In the genomic region with DNA sequence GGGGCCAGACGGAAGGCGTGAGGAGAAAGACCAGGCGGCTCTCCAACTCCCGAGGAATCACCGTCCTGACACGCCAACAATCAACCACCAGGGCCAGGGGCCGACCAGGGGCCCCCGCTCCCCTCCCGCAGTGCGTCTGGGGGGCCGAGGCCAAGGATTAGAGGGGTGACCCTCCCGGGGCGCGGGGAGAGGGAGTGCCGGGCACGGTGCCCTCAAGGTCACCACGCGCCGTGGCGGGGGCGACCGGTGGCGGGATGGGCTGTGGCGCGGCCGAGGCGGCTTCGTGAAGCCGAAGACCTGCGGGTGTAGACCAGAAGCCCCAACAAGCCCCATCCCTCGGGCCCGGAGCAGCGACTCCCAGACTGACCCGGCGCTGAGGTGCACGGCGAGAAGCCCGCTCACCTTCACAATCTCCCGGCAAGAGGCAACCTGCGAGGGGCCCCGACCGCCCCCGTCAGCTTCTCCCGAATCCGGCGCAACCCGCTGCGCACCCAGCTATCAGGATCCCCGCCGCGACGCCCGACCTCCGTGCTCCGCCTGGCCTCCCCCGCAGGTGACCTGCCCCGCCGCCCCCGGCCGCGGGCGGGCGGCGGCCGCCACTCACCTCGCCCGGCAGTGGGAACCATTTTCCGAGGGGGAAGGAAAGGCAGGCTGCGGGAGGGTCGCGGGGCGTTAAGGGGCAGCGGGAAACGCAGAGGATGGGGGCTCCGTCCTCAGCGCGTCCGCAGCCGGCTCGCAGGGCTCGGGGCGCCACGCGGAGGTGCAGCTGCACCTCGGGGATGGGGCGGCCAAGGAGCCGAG, we compare ENCODE assay signal across 8 cellular contexts. TPM values are rescaled to one million over a fixed set of nuclear protein-coding genes. Genes with fewer than 3 reads are reported as not detected.
DNase-seq lines count a peak whose midpoint lies in the region; ATAC-seq and TF ChIP-seq lines count a peak whose summit lies in the region.

No MANE protein-coding gene starts in this region.

- H3K4me3 Mint-ChIP-seq in activated CD8-positive, alpha-beta T cell treated with anti-CD3 and anti-CD28 coated beads for 36 hours = peak overlapping the region; percentile 94

- POLR2A ChIA-PET in activated CD8-positive, alpha-beta T cell treated with anti-CD3 and anti-CD28 coated beads for 36 hours (lab: Charles Lee) = interaction anchor here (0.8 to 2.8 kb wide), 13 partner anchors 8 to 242 kb away, joined by 3 to 13 read pairs (median 4); partner anchors contain the start of gene POC1B

- H3K27me3 ChIP-seq in Loucy (ENCODE audit: insufficient read depth, low read length, poor library complexity, severe bottlenecking) (no peaks in the 10 kb centered on the region), muscle layer of duodenum (ENCODE audit: low read depth, low read length) (no peaks in the 10 kb centered on the region), subcutaneous abdominal adipose tissue (ENCODE audit: control insufficient read depth in 5 of 5, insufficient read depth in 4 of 5, low read length in 5 of 5) (no peaks in the 10 kb centered on the region)

- H3K79me2 ChIP-seq in Loucy (ENCODE audit: insufficient read depth, low read length) = peaks cover 50% of the 10 kb centered on the region

- no peaks in the 10 kb centered on the region for H3K27me3 Mint-ChIP-seq in activated CD8-positive, alpha-beta T cell treated with anti-CD3 and anti-CD28 coated beads for 36 hours

- H3K27ac Mint-ChIP-seq in activated CD8-positive, alpha-beta T cell treated with anti-CD3 and anti-CD28 coated beads for 36 hours = peak overlapping the region; percentile 94

- intact Hi-C loops in activated CD8-positive, alpha-beta T cell treated with anti-CD3 and anti-CD28 coated beads for 36 hours (cut with micrococcal nuclease) = loop anchor here (5.0 kb wide), 2 partner anchors 46 to 154 kb away; no protein-coding TSS in a partner anchor

- H3K4me3 ChIP-seq in Loucy (ENCODE audit: low read length, poor library complexity, severe bottlenecking) (peak overlapping the region; percentile 86), muscle layer of duodenum (ENCODE audit: low read depth in 1 of 2, low read length in 2 of 2) (peak overlapping the region; percentile 77 to 89), subcutaneous abdominal adipose tissue (ENCODE audit: low read depth in 1 of 5, low read length in 5 of 5) (peak overlapping the region; percentile 74 to 95 (median 86))

- H3K9me3 Mint-ChIP-seq in activated CD8-positive, alpha-beta T cell treated with anti-CD3 and anti-CD28 coated beads for 36 hours = no peaks in the 10 kb centered on the region

- H2AFZ ChIP-seq in Loucy (ENCODE audit: low read length) = peak overlapping the region; percentile 32; the same call in 1 of the 2 replicates

- no peaks in the 10 kb centered on the region for H3K36me3 Mint-ChIP-seq in activated CD8-positive, alpha-beta T cell treated with anti-CD3 and anti-CD28 coated beads for 36 hours (ENCODE audit: low read depth)

- TF ChIP-seq CTCF in Loucy (conservative IDR thresholded peaks at IDR 0.05; ENCODE audit: low read length) = no peak
- TF ChIP-seq CTCF in activated CD8-positive, alpha-beta T cell treated with anti-CD3 and anti-CD28 coated beads for 36 hours (IDR thresholded peaks at IDR 0.05) = no peak

- CTCF ChIA-PET in activated CD8-positive, alpha-beta T cell treated with anti-CD3 and anti-CD28 coated beads for 36 hours (lab: Charles Lee) = interaction anchor here (1.1 to 2.2 kb wide), 3 partner anchors 19 to 166 kb away, joined by 3 to 7 read pairs (median 4); no protein-coding TSS in a partner anchor

- H3K9me3 ChIP-seq in Loucy (ENCODE audit: insufficient read depth, low read depth, low read length) (no peaks in the 10 kb centered on the region), muscle layer of duodenum (ENCODE audit: control insufficient read depth in 1 of 2, low read length in 2 of 2) (no peaks in the 10 kb centered on the region), subcutaneous abdominal adipose tissue (ENCODE audit: control insufficient read depth in 5 of 5, low read length in 5 of 5) (no peaks in the 10 kb centered on the region)

- H3K9ac ChIP-seq in Loucy (ENCODE audit: low read depth, low read length, poor library complexity, severe bottlenecking) = peak overlapping the region; percentile 76
- peak overlapping the region in 4 of 5 donors; percentile 72 to 85 (median 84) for H3K9ac ChIP-seq in subcutaneous abdominal adipose tissue (ENCODE audit: low read length in 5 of 5)

- peaks cover 32% of the 10 kb centered on the region for H4K20me1 ChIP-seq in Loucy (ENCODE audit: insufficient read depth, low read length, poor library complexity, severe bottlenecking)

- H3K4me1 ChIP-seq in Loucy (ENCODE audit: insufficient read depth, low read length, poor library complexity, severe bottlenecking) = peaks cover 52% of the 10 kb centered on the region
- peaks cover 0 to 14% of the 10 kb centered on the region in 2 donors for H3K4me1 ChIP-seq in muscle layer of duodenum (ENCODE audit: control insufficient read depth in 1 of 2, insufficient read depth in 2 of 2, low read length in 2 of 2)
- peaks cover 0 to 26% (median 22%) of the 10 kb centered on the region in 5 donors for H3K4me1 ChIP-seq in subcutaneous abdominal adipose tissue (ENCODE audit: control insufficient read depth in 5 of 5, insufficient read depth in 5 of 5, low read length in 5 of 5)

- H3K36me3 ChIP-seq in Loucy (ENCODE audit: insufficient read depth, low read length) (no peaks in the 10 kb centered on the region), muscle layer of duodenum (ENCODE audit: control insufficient read depth in 1 of 2, insufficient read depth in 2 of 2, low read length in 2 of 2) (peaks cover 0 to 6% of the 10 kb centered on the region in 2 donors), subcutaneous abdominal adipose tissue (ENCODE audit: control insufficient read depth in 5 of 5, insufficient read depth in 5 of 5, low read length in 5 of 5) (no peaks in the 10 kb centered on the region)

- ATAC-seq in GM19023 (IDR thresholded peaks at IDR 0.05; ENCODE audit: unreplicated experiment) (peak; percentile 1), GM19035 (IDR thresholded peaks at IDR 0.05; ENCODE audit: unreplicated experiment) (no peak)
- no peak for ATAC-seq in activated CD8-positive, alpha-beta T cell treated with anti-CD3 and anti-CD28 coated beads for 36 hours

- H3K4me1 Mint-ChIP-seq in activated CD8-positive, alpha-beta T cell treated with anti-CD3 and anti-CD28 coated beads for 36 hours (ENCODE audit: low read depth) = peaks cover 39% of the 10 kb centered on the region

- peak; percentile 18 for DNase-seq in 8988T
- DNase-seq in activated CD8-positive, alpha-beta T cell treated with anti-CD3 and anti-CD28 coated beads for 36 hours = peak; percentile 53
- no peak for DNase-seq in epithelial cell of prostate (ENCODE audit: low read depth, low spot score)

- no peaks in the 10 kb centered on the region for H3F3A ChIP-seq in Loucy (ENCODE audit: low read depth)

- H3K27ac ChIP-seq in epithelial cell of prostate (peak overlapping the region; percentile 94), muscle layer of duodenum (ENCODE audit: low read length) (peak overlapping the region; percentile 49), subcutaneous abdominal adipose tissue (ENCODE audit: low read depth, low read length) (peak overlapping the region; percentile 88)

- H3K4me2 ChIP-seq in Loucy (ENCODE audit: low read depth, low read length, poor library complexity, severe bottlenecking) = peak overlapping the region; percentile 89

- no peaks in the 10 kb centered on the region for H3K9me2 ChIP-seq in Loucy (replicated peaks; ENCODE audit: low read depth, low read length)

RNA-seq across cellular contexts. Expression of gene ATP2B1, which starts 0.4 kb away (rescaled TPM):
- total RNA-seq in activated CD8-positive, alpha-beta T cell treated with anti-CD3 and anti-CD28 coated beads for 36 hours = 10 to 100 TPM; 20.8 to 26.2 TPM
